In genomic region chr1:94874423-94874822, GRCh38 we compare ENCODE assay signal across 21 cellular contexts. TPM values are rescaled to one million over a fixed set of nuclear protein-coding genes. Genes with fewer than 3 reads are reported as not detected.
A peak's percentile ranks its signal among the peaks of the same experiment; 100 is the strongest.
DNase-seq lines count a peak whose midpoint lies in the region; ATAC-seq and TF ChIP-seq lines count a peak whose summit lies in the region.
"Had no signal": no experiment of that assay in that cellular context is flagged by ENCODE, and none has a peak within 500 bp of the region (broad histone marks: within the 10 kb centered on the region; RNA-seq: fewer than 3 reads in every experiment).

No MANE protein-coding gene starts in this region.

- TF ChIP-seq EP300 in esophagus muscularis mucosa (IDR thresholded peaks at IDR 0.05) (no peak), transverse colon (IDR thresholded peaks at IDR 0.05; ENCODE audit: low read depth) (no peak)

- H3K4me1 Mint-ChIP-seq in nephron, result peaks cover 79% of the 10 kb centered on the region
- H3K4me1 Mint-ChIP-seq: central memory CD8-positive, alpha-beta T cell had no signal

- H3K9me3 Mint-ChIP-seq in nephron, result no peaks in the 10 kb centered on the region
- H3K9me3 Mint-ChIP-seq: central memory CD8-positive, alpha-beta T cell; T-helper 1 cell treated with Interleukin-12 subunit alpha and Interleukin-12 subunit beta and Interleukin-4 antibody, amounts not matched to agents 30 μg/mL and 1 μg/mL, for 36 hours had no signal

- H3K27me3 ChIP-seq in WERI-Rb-1 (ENCODE audit: insufficient read depth, low read depth, severe bottlenecking) (no peaks in the 10 kb centered on the region), esophagus muscularis mucosa (no peaks in the 10 kb centered on the region), transverse colon (no peaks in the 10 kb centered on the region)

- H3K27ac ChIP-seq in WERI-Rb-1, result peak overlapping the region; percentile 57
- peak overlapping the region; percentile 67 to 85 (median 78) for H3K27ac ChIP-seq in esophagus muscularis mucosa (replicated peaks in 1 of 4)
- H3K27ac ChIP-seq in transverse colon, result peak overlapping the region; percentile 24 to 72 (median 38)
- H3K27ac ChIP-seq: neutrophil had no signal

- peaks cover 15 to 34% (median 29%) of the 10 kb centered on the region in 4 donors for H3K4me1 ChIP-seq in esophagus muscularis mucosa
- peaks cover 0 to 11% (median 1%) of the 10 kb centered on the region in 4 donors for H3K4me1 ChIP-seq in transverse colon

- DNase-seq in WERI-Rb-1 (no peak), esophagus muscularis mucosa (ENCODE audit: extremely low spot score) (no peak), transverse colon (no peak), activated gamma-delta T cell treated with Interleukin-2 at 50 U/mL for 16 hours (no peak), HUDEP-2 (lab: John Stamatoyannopoulos, UW; ENCODE audit: unreplicated experiment in 76 of 76) (no peak), NCI-H446 treated with DMSO at 0.1 percent for 48 hours (lab: John Stamatoyannopoulos, UW) (no peak)
- DNase-seq: activated CD8-positive, alpha-beta T cell treated with anti-CD3 and anti-CD28 coated beads, Interleukin-2, amount 10 ng/mL, durations not matched to agents 7 days and 5 days; Calu3; glutamatergic neuron; kidney; mammary epithelial cell; SK-N-SH; stimulated activated CD4-positive, alpha-beta T cell treated with anti-CD3 and anti-CD28 coated beads, Interleukin-1b, Interleukin-23, amount 100 ng/mL, for 48 hours had no signal

- 93% methylated on average over 6 of the region's 6 CpGs for WGBS in esophagus muscularis mucosa
- 87 to 95% methylated on average over 5 to 6 of the region's 6 CpGs for WGBS in transverse colon (ENCODE audit: low coverage in 1 of 2), 2 donors

- H3K27me3 Mint-ChIP-seq in nephron (ENCODE audit: low read depth), result no peaks in the 10 kb centered on the region
- H3K27me3 Mint-ChIP-seq: activated naive CD8-positive, alpha-beta T cell had no signal

- no peaks in the 10 kb centered on the region for H3K9me3 ChIP-seq in WERI-Rb-1 (ENCODE audit: severe bottlenecking)
- no peaks in the 10 kb centered on the region for H3K9me3 ChIP-seq in esophagus muscularis mucosa
- no peaks in the 10 kb centered on the region for H3K9me3 ChIP-seq in transverse colon
- H3K9me3 ChIP-seq: neutrophil, SK-N-SH had no signal

- in situ Hi-C loops in transverse colon (cut with MboI; ENCODE audit: low pct_ligation_motif_present in 1 of 4, low pct_unique_long_range_greater_than_20kb in 1 of 4, low sequenced_read_pairs in 3 of 4), result loop anchor here in 3 of 4 donors (25.0 kb wide), 1 partner anchor 363 kb away; the partner anchor contains the start of gene RWDD3 (in 3 of the 3)

- intact Hi-C loops in esophagus muscularis mucosa (cut with DNase I), result no loop called here
- intact Hi-C loops in transverse colon (cut with DNase I; ENCODE audit: low total_unique reads), result no loop called here

- H3K4me3 ChIP-seq in WERI-Rb-1 (ENCODE audit: low read depth, low read length) (no peak overlapping the region), esophagus muscularis mucosa (no peak overlapping the region), transverse colon (no peak overlapping the region)
- H3K4me3 ChIP-seq: K562, skin epidermis had no signal

- peaks cover 34% of the 10 kb centered on the region for H3K36me3 Mint-ChIP-seq in nephron (ENCODE audit: low read depth)

- TF ChIP-seq POLR2A in esophagus muscularis mucosa (IDR thresholded peaks at IDR 0.05; ENCODE audit: low read depth) (no peak), transverse colon (IDR thresholded peaks at IDR 0.05) (no peak)

- no peak for TF ChIP-seq CTCF in WERI-Rb-1 (IDR thresholded peaks at IDR 0.05; ENCODE audit: low read depth, low read length)
- no peak for TF ChIP-seq CTCF in esophagus muscularis mucosa (IDR thresholded peaks at IDR 0.05)
- no peak for TF ChIP-seq CTCF in nephron (IDR thresholded peaks at IDR 0.05; ENCODE audit: unreplicated experiment in 3 of 3)
- no peak for TF ChIP-seq CTCF in transverse colon (IDR thresholded peaks at IDR 0.05)

- peak overlapping the region; percentile 78 to 88 (median 86) for H3K27ac Mint-ChIP-seq in nephron
- H3K27ac Mint-ChIP-seq: activated CD8-positive, alpha-beta T cell treated with anti-CD3 and anti-CD28 coated beads, Interleukin-2, amount 10 ng/mL, durations not matched to agents 7 days and 5 days; activated naive CD8-positive, alpha-beta T cell; T-helper 1 cell treated with Interleukin-12 subunit alpha and Interleukin-12 subunit beta and Interleukin-4 antibody, amounts not matched to agents 30 μg/mL and 1 μg/mL, for 36 hours had no signal

- H3K4me3 Mint-ChIP-seq in nephron, result peak overlapping the region in 1 of 3 experiments; percentile 43
- H3K4me3 Mint-ChIP-seq: activated CD8-positive, alpha-beta T cell treated with anti-CD3 and anti-CD28 coated beads, Interleukin-2, amount 10 ng/mL, durations not matched to agents 7 days and 5 days; activated naive CD8-positive, alpha-beta T cell; central memory CD8-positive, alpha-beta T cell; T-helper 1 cell treated with Interleukin-12 subunit alpha and Interleukin-12 subunit beta and Interleukin-4 antibody, amounts not matched to agents 30 μg/mL and 1 μg/mL, for 36 hours had no signal

- peaks cover 3% of the 10 kb centered on the region; the same call in 1 of the 2 replicates for H3K36me3 ChIP-seq in WERI-Rb-1
- H3K36me3 ChIP-seq in esophagus muscularis mucosa, result no peaks in the 10 kb centered on the region
- peaks cover 0 to 7% (median 0%) of the 10 kb centered on the region in 4 donors for H3K36me3 ChIP-seq in transverse colon
- H3K36me3 ChIP-seq: neutrophil had no signal

- ATAC-seq in HG02852 (IDR thresholded peaks at IDR 0.05; ENCODE audit: unreplicated experiment), result no peak
- ATAC-seq: activated CD8-positive, alpha-beta T cell treated with anti-CD3 and anti-CD28 coated beads, Interleukin-2, amount 10 ng/mL, durations not matched to agents 7 days and 5 days; K562 had no signal

RNA-seq across cellular contexts. Expression of gene CNN3, which starts 52.5 kb away (rescaled TPM):
- 100 to 1,000 TPM; 140 to 268 (median 194) TPM for total RNA-seq in esophagus muscularis mucosa
- total RNA-seq in transverse colon, result 10 to 100 TPM; 22.4 to 96.2 (median 59.7) TPM

RNA-seq across cellular contexts. Expression of gene SLC44A3, which starts 54.3 kb away (rescaled TPM):
- 1 to 10 TPM in 1 of 4 donors, under 1 TPM in 3; 0.63 to 1.7 (median 0.83) TPM for total RNA-seq in esophagus muscularis mucosa
- 10 to 100 TPM; 20.6 to 60.5 (median 41.8) TPM for total RNA-seq in transverse colon
- total RNA-seq: activated CD8-positive, alpha-beta T cell treated with anti-CD3 and anti-CD28 coated beads, Interleukin-2, amount 10 ng/mL, durations not matched to agents 7 days and 5 days; K562 had no signal

Comparison
In these comparisons a context has a peak if more than half of its experiments do, and no peak if none do; other contexts are left out.
1. RNA of gene SLC44A3, which starts 54.3 kb away (total RNA-seq): 20.6 to 60.5 TPM in transverse colon; 0.63 to 1.7 TPM in esophagus muscularis mucosa; every median in the first group is over 4 times any median in the second.
2. Peak in every context shown above with its lines, with median percentiles within 50 percentile points of each other: H3K27ac ChIP-seq.